In genomic region chr12:26988703-26989102, GRCh38 we compare ENCODE assay signal across 7 cellular contexts.
"Had no signal": no experiment of that assay in that cellular context is flagged by ENCODE, and none has a peak within 500 bp of the region (broad histone marks: within the 10 kb centered on the region; RNA-seq: fewer than 3 reads in every experiment).

No MANE protein-coding gene starts in this region.

- H3K9me3 ChIP-seq: HAP-1 had no signal

- H3K4me1 ChIP-seq: HAP-1 had no signal

- H3K4me3 Mint-ChIP-seq: GM23338 had no signal

- H3K9me3 Mint-ChIP-seq: GM23338 had no signal

- DNase-seq: H7, IMR-90, KG1 had no signal

- ATAC-seq: GM23338, HCT116, K562 had no signal

- H3K4me3 ChIP-seq: GM23338, HAP-1, K562 had no signal

- H3K4me1 Mint-ChIP-seq: GM23338 had no signal

- H3K27ac Mint-ChIP-seq: GM23338 had no signal
